Comparison of ENCODE assay signal across 9 cellular contexts in the genomic region with DNA sequence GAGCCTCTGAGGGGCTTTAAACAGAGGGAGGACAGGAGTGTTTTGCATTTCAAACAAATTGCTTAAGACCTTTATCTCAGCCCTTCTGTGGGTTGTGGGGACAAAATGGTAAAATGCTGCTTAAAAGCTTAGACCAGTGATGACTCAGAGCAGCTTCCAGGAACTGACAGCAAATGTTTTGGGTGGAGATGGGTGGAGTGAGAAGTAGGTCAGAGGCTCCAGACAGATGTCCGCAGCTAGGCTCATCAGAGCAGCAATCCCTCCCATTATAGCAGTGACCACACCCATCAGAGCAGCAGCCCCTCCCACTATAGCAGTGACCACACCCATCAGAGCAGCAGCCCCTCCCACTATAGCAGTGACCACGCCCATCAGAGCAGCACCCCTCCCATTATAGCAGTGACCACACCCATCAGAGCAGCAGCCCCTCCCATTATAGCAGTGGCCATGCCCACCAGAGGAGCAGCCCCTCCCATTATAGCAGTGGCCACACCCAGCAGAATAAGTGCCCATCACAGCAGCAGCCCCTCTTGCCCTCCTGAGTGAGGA.
A peak's percentile ranks its signal among the peaks of the same experiment; 100 is the strongest.
DNase-seq lines count a peak whose midpoint lies in the region; ATAC-seq, FAIRE-seq and TF ChIP-seq lines count a peak whose summit lies in the region.
"Had no signal": no experiment of that assay in that cellular context is flagged by ENCODE, and none has a peak within 500 bp of the region (broad histone marks: within the 10 kb centered on the region; RNA-seq: fewer than 3 reads in every experiment).

No MANE protein-coding gene starts in this region.

- no peaks in the 10 kb centered on the region for H3K79me2 ChIP-seq in K562 (ENCODE audit: control insufficient read depth, insufficient read depth, low read length)

- intact Hi-C loops in K562 (cut with micrococcal nuclease), result no loop called here

- 0 out of 2 replicates have a peak, but pooled peaks cover 4% of the 10 kb centered on the region for H4K20me1 ChIP-seq in K562 (replicated peaks; ENCODE audit: control insufficient read depth, insufficient read depth, low read length)

- H3K9me3 ChIP-seq in K562 (replicated peaks; ENCODE audit: control insufficient read depth, insufficient read depth, low read depth, low read length), result no peaks in the 10 kb centered on the region; the same call in 1 of the 2 replicates
- H3K9me3 ChIP-seq: ascending aorta had no signal

- CTCF ChIA-PET in K562 (lab: Yijun Ruan, JAX; ENCODE audit: low intra/inter-chr PET ratio), result no interaction called here

- no peak for TF ChIP-seq POLR2A in K562 (conservative IDR thresholded peaks at IDR 0.05)

- in situ Hi-C loops in K562 (cut with MboI), result no loop called here

- H3K9ac ChIP-seq in K562 (ENCODE audit: insufficient read depth in 1 of 2, low read depth in 2 of 2, low read length in 2 of 2), result peak overlapping the region; percentile 32 to 52; a peak in 2 of 4 replicates

- H3K27ac ChIP-seq in K562 (ENCODE audit: extremely low read depth, low read depth, low read length), result peak overlapping the region; percentile 78

- POLR2A ChIA-PET in K562 (lab: Yijun Ruan, JAX), result interaction anchor here (0.5 to 1.6 kb wide), 5 partner anchors 8 to 1072 kb away, joined by 3 to 7 read pairs (median 3); no protein-coding TSS in a partner anchor

- no peak for TF ChIP-seq RAD21 in K562 (CRISPR knock-in tag; conservative IDR thresholded peaks at IDR 0.05 in 1 of 2, IDR thresholded peaks at IDR 0.05 in 1 of 2)

- peak; percentile 98 for ATAC-seq in K562
- ATAC-seq in GM21737 (IDR thresholded peaks at IDR 0.05; ENCODE audit: unreplicated experiment), result no peak
- no peak for ATAC-seq in HG03039 (IDR thresholded peaks at IDR 0.05; ENCODE audit: unreplicated experiment)
- no peak for ATAC-seq in GM18511 (IDR thresholded peaks at IDR 0.05; ENCODE audit: unreplicated experiment)

- peaks cover 2 to 22% of the 10 kb centered on the region in 2 experiments; a peak in 2 of 5 replicates for H3K27me3 ChIP-seq in K562 (ENCODE audit: control insufficient read depth in 2 of 2, insufficient read depth in 2 of 2, low read length in 2 of 2)
- H3K27me3 ChIP-seq: ascending aorta had no signal

- H3K4me3 ChIP-seq in K562, result no peak overlapping the region
- H3K4me3 ChIP-seq: ascending aorta had no signal

- no peaks in the 10 kb centered on the region for H3K9me1 ChIP-seq in K562 (ENCODE audit: control insufficient read depth, insufficient read depth, low read length)

- H3K36me3 ChIP-seq in K562 (ENCODE audit: control insufficient read depth, insufficient read depth, low read length), result no peaks in the 10 kb centered on the region
- H3K36me3 ChIP-seq: ascending aorta had no signal

- 0 out of 2 replicates have a peak overlapping the region, but pooled peaks have one; percentile 46 for H2AFZ ChIP-seq in K562 (ENCODE audit: low read depth, low read length)

- DNase-seq in Daoy (ENCODE audit: low read depth) (peak; percentile 91), NOMO-1 (lab: John Stamatoyannopoulos, UW; ENCODE audit: unreplicated experiment in 2 of 2) (peak; percentile 35 to 40), K562 (ENCODE audit: extremely low read depth in 1 of 4, low spot score in 3 of 4) (peak; percentile 92 to 95 (median 94)), non-pigmented ciliary epithelial cell (ENCODE audit: low read depth) (peak; percentile 15), NCI-H1694 treated with DMSO at 0.1 percent for 48 hours (lab: John Stamatoyannopoulos, UW) (no peak)

- no peak for TF ChIP-seq CTCF in K562 (IDR thresholded peaks at IDR 0.05 in 2 of 3, conservative IDR thresholded peaks at IDR 0.05 in 1 of 3; ENCODE audit: insufficient read depth in 2 of 3, low read depth in 1 of 3, low read length in 3 of 3)

- H3K4me1 ChIP-seq in K562 (replicated peaks in 1 of 2; ENCODE audit: control insufficient read depth in 2 of 2, insufficient read depth in 2 of 2, low read length in 2 of 2), result peaks cover 24 to 30% of the 10 kb centered on the region in 2 experiments
- H3K4me1 ChIP-seq: ascending aorta had no signal

- WGBS in K562 (ENCODE audit: insufficient coverage, low coverage, missing lambda C conversion rate), result 3% methylated on average over 2 of the region's 2 CpGs

- no TSS peak for BruUV-seq in K562 (replicated peaks; lab: Mats Ljungman, UMichigan)

- FAIRE-seq in K562 (lab: Jason Lieb, UNC), result peak; percentile 100

- H3K4me2 ChIP-seq in K562 (ENCODE audit: insufficient read depth, low read length), result peak overlapping the region; percentile 65

- peak; percentile 90 for TF ChIP-seq EP300 in K562 (IDR thresholded peaks at IDR 0.05; ENCODE audit: low read length)

TF ChIP-seq in K562, 482 proteins besides CTCF, POLR2A, EP300 and RAD21 (continues in another document):
- TF ChIP-seq NCOA1 (IDR thresholded peaks at IDR 0.05; ENCODE audit: low read depth) (peak; percentile 75), KAT2B (IDR thresholded peaks at IDR 0.05; ENCODE audit: low read depth, low read length) (no peak), ARHGAP35 (IDR thresholded peaks at IDR 0.05; ENCODE audit: partially characterized antibody) (no peak), ZNF408 (CRISPR knock-in tag; IDR thresholded peaks at IDR 0.05; ENCODE audit: low read depth) (no peak), SIN3B (IDR thresholded peaks at IDR 0.05; ENCODE audit: low read depth) (no peak), RBM14 (IDR thresholded peaks at IDR 0.05; ENCODE audit: borderline replicate concordance, insufficient read depth, low read depth, low read length) (no peak), TCF7L2 (IDR thresholded peaks at IDR 0.05; ENCODE audit: low read depth, low read length) (no peak), CEBPG (CRISPR knock-in tag; IDR thresholded peaks at IDR 0.05) (peak; percentile 65; the same call in 1 of the 2 replicates), CEBPG (tag; conservative IDR thresholded peaks at IDR 0.05 in 1 of 2, IDR thresholded peaks at IDR 0.05 in 1 of 2) (peak; percentile 84 to 91), GTF2B (IDR thresholded peaks at IDR 0.05; ENCODE audit: extremely low read depth, insufficient read length) (no peak), ZC3H11A (IDR thresholded peaks at IDR 0.05; ENCODE audit: low read depth, low read length) (no peak), C11orf30 (IDR thresholded peaks at IDR 0.05; ENCODE audit: low read depth) (peak; percentile 37), STAG1 (CRISPR knock-in tag; IDR thresholded peaks at IDR 0.05; ENCODE audit: borderline replicate concordance) (no peak), POU5F1 (IDR thresholded peaks at IDR 0.05; ENCODE audit: borderline replicate concordance, low read depth, low read length, partially characterized antibody) (no peak), KDM1A (IDR thresholded peaks at IDR 0.05) (peak in 1 of 2 experiments; percentile 72; a peak in 3 of 4 replicates), TFAM (CRISPR knock-in tag; conservative IDR thresholded peaks at IDR 0.05) (no peak), NR2C2 (CRISPR knock-in tag; IDR thresholded peaks at IDR 0.05) (no peak), NR2C2 (tag; IDR thresholded peaks at IDR 0.05) (peak; percentile 58; the same call in 1 of the 2 replicates), MTF1 (CRISPR knock-in tag; IDR thresholded peaks at IDR 0.05; ENCODE audit: borderline replicate concordance) (no peak), ZNF165 (CRISPR knock-in tag; IDR thresholded peaks at IDR 0.05; ENCODE audit: borderline replicate concordance) (no peak)
- TF ChIP-seq, protein P1, sequence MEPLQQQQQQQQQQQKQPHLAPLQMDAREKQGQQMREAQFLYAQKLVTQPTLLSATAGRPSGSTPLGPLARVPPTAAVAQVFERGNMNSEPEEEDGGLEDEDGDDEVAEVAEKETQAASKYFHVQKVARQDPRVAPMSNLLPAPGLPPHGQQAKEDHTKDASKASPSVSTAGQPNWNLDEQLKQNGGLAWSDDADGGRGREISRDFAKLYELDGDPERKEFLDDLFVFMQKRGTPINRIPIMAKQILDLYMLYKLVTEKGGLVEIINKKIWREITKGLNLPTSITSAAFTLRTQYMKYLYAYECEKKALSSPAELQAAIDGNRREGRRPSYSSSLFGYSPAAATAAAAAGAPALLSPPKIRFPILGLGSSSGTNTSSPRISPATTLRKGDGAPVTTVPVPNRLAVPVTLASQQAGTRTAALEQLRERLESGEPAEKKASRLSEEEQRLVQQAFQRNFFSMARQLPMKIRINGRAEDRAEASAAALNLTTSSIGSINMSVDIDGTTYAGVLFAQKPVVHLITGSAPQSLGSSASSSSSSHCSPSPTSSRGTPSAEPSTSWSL (CRISPR knock-in tag; IDR thresholded peaks at IDR 0.05; ENCODE audit: borderline replicate concordance), result no peak
- TF ChIP-seq, protein P2, sequence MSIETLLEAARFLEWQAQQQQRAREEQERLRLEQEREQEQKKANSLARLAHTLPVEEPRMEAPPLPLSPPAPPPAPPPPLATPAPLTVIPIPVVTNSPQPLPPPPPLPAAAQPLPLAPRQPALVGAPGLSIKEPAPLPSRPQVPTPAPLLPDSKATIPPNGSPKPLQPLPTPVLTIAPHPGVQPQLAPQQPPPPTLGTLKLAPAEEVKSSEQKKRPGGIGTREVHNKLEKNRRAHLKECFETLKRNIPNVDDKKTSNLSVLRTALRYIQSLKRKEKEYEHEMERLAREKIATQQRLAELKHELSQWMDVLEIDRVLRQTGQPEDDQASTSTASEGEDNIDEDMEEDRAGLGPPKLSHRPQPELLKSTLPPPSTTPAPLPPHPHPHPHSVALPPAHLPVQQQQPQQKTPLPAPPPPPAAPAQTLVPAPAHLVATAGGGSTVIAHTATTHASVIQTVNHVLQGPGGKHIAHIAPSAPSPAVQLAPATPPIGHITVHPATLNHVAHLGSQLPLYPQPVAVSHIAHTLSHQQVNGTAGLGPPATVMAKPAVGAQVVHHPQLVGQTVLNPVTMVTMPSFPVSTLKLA (conservative IDR thresholded peaks at IDR 0.05), result peak in 1 of 2 experiments; percentile 9; a peak in 1 of 4 replicates
